In genomic region chr3:194632983-194633348, GRCh38 we compare ENCODE assay signal across 8 cellular contexts. TPM values are rescaled to one million over a fixed set of nuclear protein-coding genes. Genes with fewer than 3 reads are reported as not detected.
DNase-seq lines count a peak whose midpoint lies in the region; ATAC-seq and TF ChIP-seq lines count a peak whose summit lies in the region.

No MANE protein-coding gene starts in this region.

- no peaks in the 10 kb centered on the region for H3K36me3 ChIP-seq in vagina

- peaks cover 2% of the 10 kb centered on the region for H3K36me3 Mint-ChIP-seq in activated CD4-positive, alpha-beta T cell treated with anti-CD3 and anti-CD28 coated beads, Interleukin-2, amount 10 ng/mL, durations not matched to agents 24 days and 14 days (ENCODE audit: low read depth)
- H3K36me3 Mint-ChIP-seq in chondrocyte (ENCODE audit: low read depth): peaks cover 9% of the 10 kb centered on the region
- H3K36me3 Mint-ChIP-seq in mesothelial cell of epicardium: peaks cover 16% of the 10 kb centered on the region

- H3K27ac Mint-ChIP-seq in activated CD4-positive, alpha-beta T cell treated with anti-CD3 and anti-CD28 coated beads, Interleukin-2, amount 10 ng/mL, durations not matched to agents 24 days and 14 days: no peak overlapping the region
- H3K27ac Mint-ChIP-seq in chondrocyte (ENCODE audit: unreplicated experiment) (peak overlapping the region; percentile 51), mesothelial cell of epicardium (no peak overlapping the region)

- no peaks in the 10 kb centered on the region for H3K9me3 ChIP-seq in vagina

- H3K4me1 ChIP-seq in vagina: peaks cover 6% of the 10 kb centered on the region

- H3K27me3 Mint-ChIP-seq in activated CD4-positive, alpha-beta T cell treated with anti-CD3 and anti-CD28 coated beads, Interleukin-2, amount 10 ng/mL, durations not matched to agents 24 days and 14 days: no peaks in the 10 kb centered on the region
- H3K27me3 Mint-ChIP-seq in chondrocyte (ENCODE audit: low read depth) (no peaks in the 10 kb centered on the region), mesothelial cell of epicardium (ENCODE audit: low read depth) (no peaks in the 10 kb centered on the region)

- no peaks in the 10 kb centered on the region for H3K9me3 Mint-ChIP-seq in activated CD4-positive, alpha-beta T cell treated with anti-CD3 and anti-CD28 coated beads, Interleukin-2, amount 10 ng/mL, durations not matched to agents 24 days and 14 days
- no peaks in the 10 kb centered on the region for H3K9me3 Mint-ChIP-seq in chondrocyte (ENCODE audit: low read depth)
- no peaks in the 10 kb centered on the region for H3K9me3 Mint-ChIP-seq in mesothelial cell of epicardium

- ATAC-seq in HG02623 (IDR thresholded peaks at IDR 0.05; ENCODE audit: unreplicated experiment): peak; percentile 45

- peak overlapping the region; percentile 88 for H3K4me3 Mint-ChIP-seq in activated CD4-positive, alpha-beta T cell treated with anti-CD3 and anti-CD28 coated beads, Interleukin-2, amount 10 ng/mL, durations not matched to agents 24 days and 14 days
- H3K4me3 Mint-ChIP-seq in chondrocyte (ENCODE audit: unreplicated experiment) (peak overlapping the region; percentile 78), mesothelial cell of epicardium (peak overlapping the region; percentile 81)

- intact Hi-C loops in activated CD4-positive, alpha-beta T cell treated with anti-CD3 and anti-CD28 coated beads, Interleukin-2, amount 10 ng/mL, durations not matched to agents 24 days and 14 days (cut with micrococcal nuclease): no loop called here
- intact Hi-C loops in vagina (cut with DNase I): no loop called here

- peak overlapping the region; percentile 58 to 81 for H3K4me3 ChIP-seq in vagina

- TF ChIP-seq POLR2A in vagina (IDR thresholded peaks at IDR 0.05): no peak

- H3K27ac ChIP-seq in vagina: peak overlapping the region; percentile 60

- TF ChIP-seq CTCF in chondrocyte (IDR thresholded peaks at IDR 0.05) (no peak), mesothelial cell of epicardium (IDR thresholded peaks at IDR 0.05; ENCODE audit: unreplicated experiment) (no peak), vagina (IDR thresholded peaks at IDR 0.05) (no peak)

- H3K4me1 Mint-ChIP-seq in activated CD4-positive, alpha-beta T cell treated with anti-CD3 and anti-CD28 coated beads, Interleukin-2, amount 10 ng/mL, durations not matched to agents 24 days and 14 days: peaks cover 5% of the 10 kb centered on the region
- peaks cover 23% of the 10 kb centered on the region for H3K4me1 Mint-ChIP-seq in chondrocyte (ENCODE audit: low read depth)
- no peaks in the 10 kb centered on the region for H3K4me1 Mint-ChIP-seq in mesothelial cell of epicardium

- no peaks in the 10 kb centered on the region for H3K27me3 ChIP-seq in vagina

- DNase-seq in activated CD4-positive, alpha-beta T cell treated with anti-CD3 and anti-CD28 coated beads, Interleukin-2, amount 10 ng/mL, durations not matched to agents 24 days and 14 days: no peak
- DNase-seq in activated CD4-positive, alpha-beta T cell treated with anti-CD3 and anti-CD28 coated beads, Interleukin-2, amount 50 U/mL, for 4 hours: no peak
- peak; percentile 93 for DNase-seq in NCI-H2196 (lab: John Stamatoyannopoulos, UW; ENCODE audit: unreplicated experiment)
- DNase-seq in chondrocyte (ENCODE audit: low spot score): no peak
- DNase-seq in mesothelial cell of epicardium (ENCODE audit: low spot score in 2 of 2, unreplicated experiment in 2 of 2): peak in 1 of 2 experiments; percentile 56
- no peak for DNase-seq in vagina (ENCODE audit: extremely low spot score in 2 of 2)
- no peak for DNase-seq in mucosa of gallbladder (ENCODE audit: low spot score)

RNA-seq across cellular contexts. Expression of gene TMEM44, which starts 0.3 kb away (rescaled TPM):
- 2.4 and 2.8 TPM in 2 replicates for total RNA-seq in activated CD4-positive, alpha-beta T cell treated with anti-CD3 and anti-CD28 coated beads, Interleukin-2, amount 10 ng/mL, durations not matched to agents 24 days and 14 days
- total RNA-seq in chondrocyte: 14.5 to 25.1 TPM (median 25.0 TPM) in 3 replicates
- 25.6 to 27.9 TPM (median 26.8 TPM) in 3 replicates for total RNA-seq in mesothelial cell of epicardium
- 11.0 TPM for total RNA-seq in vagina
- total RNA-seq in mucosa of gallbladder: 20.2 TPM

RNA-seq across cellular contexts. Expression of gene LSG1, which starts 39.0 kb away (rescaled TPM):
- total RNA-seq in activated CD4-positive, alpha-beta T cell treated with anti-CD3 and anti-CD28 coated beads, Interleukin-2, amount 10 ng/mL, durations not matched to agents 24 days and 14 days: 59.0 and 60.2 TPM in 2 replicates
- 20.4 to 30.2 TPM (median 22.5 TPM) in 3 replicates for total RNA-seq in chondrocyte
- total RNA-seq in mesothelial cell of epicardium: 48.1 to 48.9 TPM (median 48.2 TPM) in 3 replicates
- total RNA-seq in vagina: 40.3 TPM
- total RNA-seq in mucosa of gallbladder: 31.8 TPM

RNA-seq across cellular contexts. Expression of gene FAM43A, which starts 52.7 kb away (rescaled TPM):
- total RNA-seq in activated CD4-positive, alpha-beta T cell treated with anti-CD3 and anti-CD28 coated beads, Interleukin-2, amount 10 ng/mL, durations not matched to agents 24 days and 14 days: 7.0 TPM in 2 replicates
- total RNA-seq in chondrocyte (22.8 to 25.3 TPM (median 25.1 TPM) in 3 replicates), mesothelial cell of epicardium (10.5 to 11.3 TPM (median 11.0 TPM) in 3 replicates), vagina (20.4 TPM), mucosa of gallbladder (8.9 TPM)
